29 cellular contexts compared by ENCODE assay signal in the genomic region with DNA sequence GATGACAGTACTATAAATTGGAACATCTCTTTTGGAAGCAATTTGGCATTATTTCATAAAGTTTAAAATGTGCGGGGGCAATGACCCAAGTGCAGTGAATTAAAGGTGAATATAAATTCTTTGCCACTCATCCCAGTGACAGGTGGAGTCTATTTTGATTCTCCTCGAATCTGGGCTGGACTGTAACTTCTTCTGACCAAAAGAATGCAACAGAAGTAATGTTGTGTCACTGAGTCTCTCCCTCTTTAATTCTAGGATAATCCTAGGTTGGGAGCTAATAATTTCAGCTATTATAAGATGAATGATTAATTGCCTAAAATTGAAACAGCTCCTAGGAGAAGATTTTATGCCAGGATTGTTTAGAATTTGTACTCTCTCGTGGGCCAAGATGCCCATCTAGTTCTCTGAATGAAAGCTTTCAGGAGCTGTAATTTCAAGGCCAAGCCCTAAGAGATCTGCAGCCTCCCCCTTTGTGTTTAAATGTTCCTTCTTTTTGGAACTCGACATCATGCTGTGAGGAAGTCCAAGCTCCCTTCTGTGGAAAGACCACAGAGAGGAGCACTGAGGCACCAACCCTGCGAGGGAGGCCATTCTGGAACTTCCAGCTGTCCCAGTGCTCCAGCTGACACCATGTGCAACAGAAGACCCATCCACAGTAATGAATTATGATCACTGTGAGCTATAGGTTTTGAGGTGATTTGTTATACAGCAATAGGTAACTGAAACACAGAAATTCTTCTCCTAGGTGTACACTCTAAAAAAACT.
"Had no signal": no experiment of that assay in that cellular context is flagged by ENCODE, and none has a peak within 500 bp of the region (broad histone marks: within the 10 kb centered on the region; RNA-seq: fewer than 3 reads in every experiment).

No MANE protein-coding gene starts in this region.

- H3K27me3 Mint-ChIP-seq: activated naive CD4-positive, alpha-beta T cell treated with anti-CD3 and anti-CD28 coated beads, Interleukin-2, amount 50 U/mL, for 24 hours had no signal

- H3K4me3 ChIP-seq: ascending aorta, breast epithelium, cardiac muscle cell, colonic mucosa had no signal

- ATAC-seq: activated CD4-positive, CD25-positive, alpha-beta regulatory T cell treated with anti-CD3 and anti-CD28 coated beads, Interleukin-2, amount 50 U/mL, for 24 hours; activated CD8-positive, alpha-beta T cell treated with anti-CD3 and anti-CD28 coated beads for 36 hours; T-helper 17 cell had no signal

- H3K9me3 ChIP-seq: colonic mucosa had no signal

- H3K27ac Mint-ChIP-seq: activated B cell treated with CpG ODN at 0.5 μM for 24 hours; activated CD8-positive, alpha-beta T cell treated with anti-CD3 and anti-CD28 coated beads for 36 hours; activated naive CD4-positive, alpha-beta T cell treated with anti-CD3 and anti-CD28 coated beads for 36 hours; activated naive CD4-positive, alpha-beta T cell treated with anti-CD3 and anti-CD28 coated beads, Interleukin-2, amount 50 U/mL, for 24 hours; activated naive CD8-positive, alpha-beta T cell treated with anti-CD3 and anti-CD28 coated beads for 36 hours; activated T-helper 1 cell treated with anti-CD3 and anti-CD28 coated beads, Interleukin-12 subunit alpha, Interleukin-12 subunit beta, Interleukin-2, Interleukin-4 antibody, amounts not matched to agents 30 ng/mL and 10 ng/mL and 1 ng/mL, durations not matched to agents 14 hours and 24 hours and 36 hours; activated T-helper 2 cell treated with anti-CD3 and anti-CD28 coated beads, Interferon-gamma antibody, Interleukin-2, Interleukin-4, amounts not matched to agents 10 μg/mL and 5 μg/mL and 100 μg/mL, durations not matched to agents 14 hours and 24 hours and 36 hours; brain; T-helper 2 cell treated with Interferon-gamma antibody and Interleukin-4, amounts not matched to agents 5 μg/mL and 100 μg/mL, for 36 hours had no signal

- H3K36me3 Mint-ChIP-seq: activated naive CD4-positive, alpha-beta T cell treated with anti-CD3 and anti-CD28 coated beads, Interleukin-2, amount 50 U/mL, for 24 hours; activated naive CD8-positive, alpha-beta T cell treated with anti-CD3 and anti-CD28 coated beads for 36 hours; brain had no signal

- H3K27ac ChIP-seq: ascending aorta, breast epithelium, cardiac muscle cell, colonic mucosa, epithelial cell of prostate, WERI-Rb-1 had no signal

- H3K4me1 Mint-ChIP-seq: activated naive CD4-positive, alpha-beta T cell treated with anti-CD3 and anti-CD28 coated beads, Interleukin-2, amount 50 U/mL, for 24 hours; activated naive CD8-positive, alpha-beta T cell treated with anti-CD3 and anti-CD28 coated beads for 36 hours; brain; T-helper 17 cell had no signal

- H3K27me3 ChIP-seq: ascending aorta, breast epithelium, cardiac muscle cell, colonic mucosa had no signal

- H3K36me3 ChIP-seq: ascending aorta, breast epithelium, cardiac muscle cell, colonic mucosa, WERI-Rb-1 had no signal

- H3K4me3 Mint-ChIP-seq: activated B cell treated with CpG ODN at 0.5 μM for 24 hours; activated CD8-positive, alpha-beta T cell treated with anti-CD3 and anti-CD28 coated beads for 36 hours; activated naive CD4-positive, alpha-beta T cell treated with anti-CD3 and anti-CD28 coated beads for 36 hours; activated naive CD4-positive, alpha-beta T cell treated with anti-CD3 and anti-CD28 coated beads, Interleukin-2, amount 50 U/mL, for 24 hours; activated naive CD8-positive, alpha-beta T cell treated with anti-CD3 and anti-CD28 coated beads for 36 hours; activated T-helper 1 cell treated with anti-CD3 and anti-CD28 coated beads, Interleukin-12 subunit alpha, Interleukin-12 subunit beta, Interleukin-2, Interleukin-4 antibody, amounts not matched to agents 30 ng/mL and 10 ng/mL and 1 ng/mL, durations not matched to agents 14 hours and 24 hours and 36 hours; brain; T-helper 17 cell; T-helper 2 cell treated with Interferon-gamma antibody and Interleukin-4, amounts not matched to agents 5 μg/mL and 100 μg/mL, for 36 hours had no signal

- DNase-seq: activated B cell treated with CpG ODN at 0.5 μM for 24 hours; activated CD4-positive, alpha-beta T cell treated with anti-CD3 and anti-CD28 coated beads for 48 hours; activated CD4-positive, alpha-beta T cell treated with anti-CD3 and anti-CD28 coated beads, Interleukin-2, amount 50 U/mL, for 1 hour; activated CD4-positive, alpha-beta T cell treated with anti-CD3 and anti-CD28 coated beads, Interleukin-2, amount 50 U/mL, for 48 hours; activated CD8-positive, alpha-beta T cell treated with anti-CD3 and anti-CD28 coated beads for 36 hours; activated effector memory CD4-positive, alpha-beta T cell treated with anti-CD3 and anti-CD28 coated beads, Interleukin-2, amount 50 U/mL, for 16 hours; activated naive CD4-positive, alpha-beta T cell treated with anti-CD3 and anti-CD28 coated beads for 36 hours; activated naive CD8-positive, alpha-beta T cell treated with anti-CD3 and anti-CD28 coated beads for 36 hours; activated T-cell treated with anti-CD3 and anti-CD28 coated beads, Interleukin-2, amount 50 U/mL, for 1 hour; activated T-cell treated with anti-CD3 and anti-CD28 coated beads, Interleukin-2, amount 50 U/mL, for 48 hours; central memory CD4-positive, alpha-beta T cell; cerebellar nuclear complex; colonic mucosa; effector CD8-positive, alpha-beta T cell; foreskin fibroblast; T-helper 1 cell; T-helper 17 cell; T1000; WERI-Rb-1 had no signal

- H3K4me1 ChIP-seq: colonic mucosa had no signal

- H3K9me3 Mint-ChIP-seq: activated B cell treated with CpG ODN at 0.5 μM for 24 hours; activated naive CD4-positive, alpha-beta T cell treated with anti-CD3 and anti-CD28 coated beads, Interleukin-2, amount 50 U/mL, for 24 hours; activated T-helper 2 cell treated with anti-CD3 and anti-CD28 coated beads, Interferon-gamma antibody, Interleukin-2, Interleukin-4, amounts not matched to agents 10 μg/mL and 5 μg/mL and 100 μg/mL, durations not matched to agents 14 hours and 24 hours and 36 hours; T-helper 2 cell treated with Interferon-gamma antibody and Interleukin-4, amounts not matched to agents 5 μg/mL and 100 μg/mL, for 36 hours had no signal
